18 cellular contexts compared by ENCODE assay signal in the genomic region with DNA sequence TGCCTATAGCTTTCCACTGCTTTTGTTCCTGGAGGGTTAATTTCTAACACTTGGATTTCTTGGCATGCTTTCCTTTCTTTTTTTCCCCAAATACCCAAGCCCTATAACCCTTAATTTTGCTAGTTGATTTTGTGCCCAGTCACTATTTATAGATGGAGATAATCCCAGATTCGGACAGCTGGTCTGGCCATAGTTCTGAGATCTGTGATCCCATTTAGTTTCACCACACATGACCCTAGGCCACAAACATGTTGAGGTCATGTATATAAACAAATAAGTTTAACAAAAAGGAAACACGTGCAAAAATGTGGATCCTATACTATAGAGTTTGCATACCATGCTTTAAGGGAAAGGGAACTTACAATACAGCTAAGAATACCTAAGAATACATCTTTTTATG.
"Had no signal": no experiment of that assay in that cellular context is flagged by ENCODE, and none has a peak within 500 bp of the region (broad histone marks: within the 10 kb centered on the region; RNA-seq: fewer than 3 reads in every experiment).

No MANE protein-coding gene starts in this region.

- H3K27me3 ChIP-seq: body of pancreas, esophagus squamous epithelium, heart left ventricle, right atrium auricular region, tibial nerve, uterus had no signal

- H3K27ac ChIP-seq: body of pancreas, esophagus squamous epithelium, heart left ventricle, right atrium auricular region, tibial nerve, uterus had no signal

- H3K4me1 ChIP-seq: body of pancreas, esophagus squamous epithelium, right atrium auricular region, tibial nerve, uterus had no signal

- H3K9me3 ChIP-seq: body of pancreas, esophagus squamous epithelium, heart left ventricle, right atrium auricular region, tibial nerve, uterus had no signal

- DNase-seq: activated B cell treated with CpG ODN at 0.5 μM for 24 hours; activated CD4-positive, alpha-beta T cell treated with anti-CD3 and anti-CD28 coated beads for 48 hours; activated CD8-positive, alpha-beta memory T cell treated with anti-CD3 and anti-CD28 coated beads, Interleukin-2, amount 50 U/mL, for 48 hours; activated CD8-positive, alpha-beta T cell treated with anti-CD3 and anti-CD28 coated beads, Interleukin-2, amount 10 ng/mL, durations not matched to agents 7 days and 5 days; activated gamma-delta T cell treated with Interleukin-2 at 50 U/mL for 16 hours; amniotic stem cell; body of pancreas; effector CD8-positive, alpha-beta T cell; esophagus squamous epithelium; heart left ventricle; immature natural killer cell; small intestine; stimulated activated CD4-positive, alpha-beta T cell treated with anti-CD3 and anti-CD28 coated beads, Interleukin-4, amount 100 ng/mL, for 24 hours; stimulated activated naive CD4-positive, alpha-beta T cell treated with Interleukin-2 at 50 U/mL for 16 hours; substantia nigra; uterus had no signal

- H3K4me3 ChIP-seq: body of pancreas, esophagus squamous epithelium, heart left ventricle, right atrium auricular region, tibial nerve, uterus had no signal

- ATAC-seq: activated CD8-positive, alpha-beta T cell treated with anti-CD3 and anti-CD28 coated beads, Interleukin-2, amount 10 ng/mL, durations not matched to agents 7 days and 5 days; body of pancreas; heart left ventricle had no signal

- H3K36me3 ChIP-seq: esophagus squamous epithelium, heart left ventricle, right atrium auricular region, tibial nerve, uterus had no signal
